ENCODE assay signal across 1 cellular context in the genomic region with DNA sequence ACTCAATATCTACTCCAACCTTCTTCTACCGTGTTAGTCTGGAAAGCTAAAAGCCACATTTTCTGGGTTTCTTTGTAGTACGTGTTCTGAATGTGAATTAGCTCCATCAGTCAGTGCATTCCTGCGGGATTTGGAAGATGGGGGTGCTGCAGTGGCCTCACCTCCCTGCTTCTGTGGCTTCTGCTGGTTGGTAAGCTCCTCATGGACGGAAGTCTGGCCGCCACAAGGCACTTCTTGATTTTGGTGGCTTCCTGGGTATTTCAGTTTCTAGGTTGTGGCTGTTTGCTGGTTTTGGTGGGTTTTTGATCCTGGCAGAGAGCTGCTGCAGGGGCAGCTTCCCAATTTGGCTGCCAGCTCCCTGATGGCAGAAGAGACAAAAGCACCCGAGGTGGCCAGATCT.
TF ChIP-seq lines count a peak whose summit lies in the region.

No MANE protein-coding gene starts in this region.

TF ChIP-seq in GM12878, 131 proteins besides CTCF, POLR2A, EP300 and RAD21:
- TF ChIP-seq YY1 (IDR thresholded peaks at IDR 0.05; ENCODE audit: low read depth, low read length), result no peak
- TF ChIP-seq GABPA (IDR thresholded peaks at IDR 0.05; ENCODE audit: low read depth), result no peak
- TF ChIP-seq EED (IDR thresholded peaks at IDR 0.05; ENCODE audit: low read depth), result 0 out of 2 replicates have a peak, but pooled peaks have one; percentile 38
- peak; percentile 37; the same call in 1 of the 2 replicates for TF ChIP-seq RUNX3 (IDR thresholded peaks at IDR 0.05; ENCODE audit: low read length)
TF ChIP-seq in GM12878: peak in this region for 2.
